Comparison of ENCODE assay signal across 21 cellular contexts in genomic region chr3:144282313-144282712, GRCh38.
DNase-seq lines count a peak whose midpoint lies in the region; ATAC-seq and TF ChIP-seq lines count a peak whose summit lies in the region.
"Had no signal": no experiment of that assay in that cellular context is flagged by ENCODE, and none has a peak within 500 bp of the region (broad histone marks: within the 10 kb centered on the region; RNA-seq: fewer than 3 reads in every experiment).

No MANE protein-coding gene starts in this region.

- H3K9me3 Mint-ChIP-seq in WTC11 = peaks cover 4% of the 10 kb centered on the region; the same call in 1 of the 2 replicates
- H3K9me3 Mint-ChIP-seq in type B pancreatic cell = peaks cover 3% of the 10 kb centered on the region
- H3K9me3 Mint-ChIP-seq: CD8-positive, alpha-beta T cell had no signal

- H3K36me3 Mint-ChIP-seq in WTC11 (no peaks in the 10 kb centered on the region), type B pancreatic cell (no peaks in the 10 kb centered on the region)
- H3K36me3 Mint-ChIP-seq: CD4-positive, CD25-positive, alpha-beta regulatory T cell; CD8-positive, alpha-beta T cell had no signal

- POLR2A ChIA-PET in WTC11 (lab: Charles Lee) = no interaction called here

- intact Hi-C loops in adrenal gland (cut with DNase I) = no loop called here

- H3K4me1 Mint-ChIP-seq in WTC11 (peaks cover 6% of the 10 kb centered on the region), type B pancreatic cell (ENCODE audit: unreplicated experiment) (peaks cover 16% of the 10 kb centered on the region)
- H3K4me1 Mint-ChIP-seq: B cell; CD4-positive, CD25-positive, alpha-beta regulatory T cell had no signal

- no peaks in the 10 kb centered on the region for H3K36me3 ChIP-seq in adrenal gland (replicated peaks in 1 of 2)
- H3K36me3 ChIP-seq: BLaER1 had no signal

- no peaks in the 10 kb centered on the region for H3K27me3 ChIP-seq in adrenal gland
- H3K27me3 ChIP-seq: BLaER1 had no signal

- no peak for TF ChIP-seq POLR2A in adrenal gland (IDR thresholded peaks at IDR 0.05)

- CTCF ChIA-PET in WTC11 (lab: Charles Lee) = no interaction called here

- no peak overlapping the region for H3K4me3 ChIP-seq in adrenal gland
- H3K4me3 ChIP-seq: BLaER1 had no signal

- TF ChIP-seq CTCF in WTC11 (IDR thresholded peaks at IDR 0.05) (no peak), type B pancreatic cell (conservative IDR thresholded peaks at IDR 0.05) (no peak), adrenal gland (IDR thresholded peaks at IDR 0.05) (no peak)

- DNase-seq in NCI-H748 (lab: John Stamatoyannopoulos, UW; ENCODE audit: unreplicated experiment) (peak; percentile 14), NCI-H748 treated with DMSO at 0.1 percent for 48 hours (lab: John Stamatoyannopoulos, UW) (no peak), NCI-H146 (lab: John Stamatoyannopoulos, UW) (peak; percentile 56), WTC11 (ENCODE audit: low spot score) (no peak), type B pancreatic cell (ENCODE audit: extremely low spot score, unreplicated experiment) (no peak), adrenal gland (no peak), NCI-H446 (lab: John Stamatoyannopoulos, UW) (no peak)
- DNase-seq in activated T-cell treated with anti-CD3 and anti-CD28 coated beads, Interleukin-2, amount 50 U/mL, for 48 hours = no peak
- DNase-seq: Caco-2; CD4-positive, CD25-positive, alpha-beta regulatory T cell; CD8-positive, alpha-beta T cell; DMS153; DMS79; EL; GDM1; H7; HFFc6 had no signal

- no peak overlapping the region for H3K27ac Mint-ChIP-seq in WTC11
- H3K27ac Mint-ChIP-seq in type B pancreatic cell = peak overlapping the region; percentile 38
- H3K27ac Mint-ChIP-seq: B cell; CD4-positive, CD25-positive, alpha-beta regulatory T cell; CD8-positive, alpha-beta T cell; HFFc6 had no signal

- WGBS in adrenal gland, 4 donors = 91 to 94% (median 93%) methylated on average over 2 of the region's 2 CpGs

- no peaks in the 10 kb centered on the region for H3K4me1 ChIP-seq in adrenal gland (replicated peaks in 1 of 2)
- H3K4me1 ChIP-seq: BLaER1, Caco-2 had no signal

- ATAC-seq in WTC11 = peak; percentile 48
- ATAC-seq: CD8-positive, alpha-beta T cell had no signal

- no peaks in the 10 kb centered on the region for H3K9me3 ChIP-seq in adrenal gland (replicated peaks in 1 of 3)
- H3K9me3 ChIP-seq: BLaER1, Caco-2 had no signal

- H3K27ac ChIP-seq in adrenal gland = no peak overlapping the region
- H3K27ac ChIP-seq: 22Rv1, BLaER1, C4-2B had no signal

- H3K4me3 Mint-ChIP-seq in WTC11 = no peak overlapping the region
- no peak overlapping the region for H3K4me3 Mint-ChIP-seq in type B pancreatic cell
- H3K4me3 Mint-ChIP-seq: B cell; CD4-positive, CD25-positive, alpha-beta regulatory T cell; CD8-positive, alpha-beta T cell; HFFc6 had no signal

- H3K27me3 Mint-ChIP-seq in WTC11 (ENCODE audit: low read depth) (no peaks in the 10 kb centered on the region), type B pancreatic cell (no peaks in the 10 kb centered on the region)
- H3K27me3 Mint-ChIP-seq: B cell had no signal

TF ChIP-seq in WTC11, 78 proteins besides CTCF, POLR2A, EP300 and RAD21:
- TF ChIP-seq ATF6 (CRISPR knock-in tag; IDR thresholded peaks at IDR 0.05) = no peak
TF ChIP-seq in WTC11: peak in this region for 0.

Comparison
In these comparisons a context has a peak if more than half of its experiments do, and no peak if none do; other contexts are left out.
1. DNase-seq: peak in NCI-H748 (single experiment) and NCI-H146 (single experiment); none in NCI-H748 treated with DMSO at 0.1 percent for 48 hours (single experiment), WTC11 (single experiment), type B pancreatic cell (single experiment), activated T-cell treated with anti-CD3 and anti-CD28 coated beads, Interleukin-2, amount 50 U/mL, for 48 hours (0 of 2), adrenal gland (0 of 7) and NCI-H446 (0 of 2).